Comparison of ENCODE assay signal across 13 cellular contexts in genomic region chr3:10505791-10506585, GRCh38. TPM values are rescaled to one million over a fixed set of nuclear protein-coding genes. Genes with fewer than 3 reads are reported as not detected.
DNase-seq lines count a peak whose midpoint lies in the region; ATAC-seq and TF ChIP-seq lines count a peak whose summit lies in the region.
"Had no signal": no experiment of that assay in that cellular context is flagged by ENCODE, and none has a peak within 500 bp of the region (broad histone marks: within the 10 kb centered on the region; RNA-seq: fewer than 3 reads in every experiment).

No MANE protein-coding gene starts in this region.

- WGBS in heart left ventricle, 4 donors, result 19 to 38% (median 35%) methylated on average over 18 to 22 of the region's 22 CpGs
- WGBS in sigmoid colon, 2 donors, result 25 to 35% methylated on average over 22 of the region's 22 CpGs

- no peaks in the 10 kb centered on the region for H3K36me3 ChIP-seq in H7 (replicated peaks; ENCODE audit: control insufficient read depth, insufficient read depth, low read length)
- H3K36me3 ChIP-seq in heart left ventricle, result no peaks in the 10 kb centered on the region
- H3K36me3 ChIP-seq in sigmoid colon, result no peaks in the 10 kb centered on the region
- H3K36me3 ChIP-seq: uterus had no signal

- H3K9me3 ChIP-seq in heart left ventricle (no peaks in the 10 kb centered on the region), sigmoid colon (no peaks in the 10 kb centered on the region)
- H3K9me3 ChIP-seq: uterus had no signal

- TF ChIP-seq CTCF in heart left ventricle (IDR thresholded peaks at IDR 0.05) (no peak), sigmoid colon (IDR thresholded peaks at IDR 0.05) (no peak)

- H3K4me3 ChIP-seq in H7 (ENCODE audit: insufficient read depth, low read depth, low read length) (peak overlapping the region; percentile 25; the same call in 1 of the 2 replicates), heart left ventricle (peak overlapping the region in 9 of 12 donors; percentile 16 to 41 (median 25)), sigmoid colon (peak overlapping the region in 3 of 4 donors; percentile 25 to 44 (median 27))

- H3K27me3 ChIP-seq in H7 (ENCODE audit: control insufficient read depth, insufficient read depth, low read length) (peaks cover 8% of the 10 kb centered on the region), heart left ventricle (peaks cover 0 to 56% (median 23%) of the 10 kb centered on the region in 9 donors), sigmoid colon (peaks cover 6 to 43% (median 31%) of the 10 kb centered on the region in 3 donors)
- H3K27me3 ChIP-seq: uterus had no signal

- no peak for TF ChIP-seq EP300 in sigmoid colon (IDR thresholded peaks at IDR 0.05)

- H3K27ac ChIP-seq in heart left ventricle (no peak overlapping the region), sigmoid colon (no peak overlapping the region)
- H3K27ac ChIP-seq: RWPE1, uterus had no signal

- ATAC-seq in heart left ventricle (no peak), GM18511 (IDR thresholded peaks at IDR 0.05; ENCODE audit: unreplicated experiment) (no peak)
- ATAC-seq: left colon had no signal

- no peak for TF ChIP-seq POLR2A in heart left ventricle (IDR thresholded peaks at IDR 0.05)
- no peak for TF ChIP-seq POLR2A in sigmoid colon (IDR thresholded peaks at IDR 0.05)

- DNase-seq in H7, result peak; percentile 82
- peak; percentile 67 for DNase-seq in NCI-H2171 (lab: John Stamatoyannopoulos, UW)
- DNase-seq in heart left ventricle, result no peak
- DNase-seq in sigmoid colon, result no peak
- DNase-seq in GF-D8 (lab: John Stamatoyannopoulos, UW), result no peak
- no peak for DNase-seq in AG08396 (ENCODE audit: low spot score)
- DNase-seq: activated CD4-positive, CD25-positive, alpha-beta regulatory T cell; left colon; NCI-H187; uterus had no signal

- intact Hi-C loops in heart left ventricle (cut with DNase I) (no loop called here), sigmoid colon (cut with DNase I) (no loop called here)

- H3K4me1 ChIP-seq in heart left ventricle (peaks cover 0 to 12% (median 0%) of the 10 kb centered on the region in 12 donors), sigmoid colon (peaks cover 0 to 13% (median 11%) of the 10 kb centered on the region in 4 donors)
- H3K4me1 ChIP-seq: uterus had no signal

RNA-seq across cellular contexts. Expression of gene ATP2B2, which starts 0.6 kb away (rescaled TPM):
- 0.04 and 0.21 TPM in 2 replicates for total RNA-seq in H7 (2014; rRNA removed; shearing (Covaris generic))
- under 1 TPM in 6 of 9 donors, not detected in 3; 0.07 to 0.35 (median 0.16) TPM for total RNA-seq in heart left ventricle
- polyA plus RNA-seq in heart left ventricle, result under 1 TPM; 0.01 to 0.08 TPM
- under 1 TPM in 3 of 4 donors, not detected in 1; under 0.01 to 0.83 (median 0.36) TPM for total RNA-seq in sigmoid colon
- under 1 TPM in 1 of 3 donors, not detected in 2; 0.10 TPM for polyA plus RNA-seq in sigmoid colon
- total RNA-seq: pulmonary artery endothelial cell had no signal

Comparison
In these comparisons a context has a peak if more than half of its experiments do, and no peak if none do; other contexts are left out.
1. DNase-seq: peak in H7 (single experiment) and NCI-H2171 (single experiment); none in heart left ventricle (0 of 5), sigmoid colon (single experiment), GF-D8 (single experiment) and AG08396 (single experiment).
2. Peak in every context shown above with its lines, with median percentiles within 50 percentile points of each other: H3K4me3 ChIP-seq.